ENCODE assay signal across 26 cellular contexts in the genomic region with DNA sequence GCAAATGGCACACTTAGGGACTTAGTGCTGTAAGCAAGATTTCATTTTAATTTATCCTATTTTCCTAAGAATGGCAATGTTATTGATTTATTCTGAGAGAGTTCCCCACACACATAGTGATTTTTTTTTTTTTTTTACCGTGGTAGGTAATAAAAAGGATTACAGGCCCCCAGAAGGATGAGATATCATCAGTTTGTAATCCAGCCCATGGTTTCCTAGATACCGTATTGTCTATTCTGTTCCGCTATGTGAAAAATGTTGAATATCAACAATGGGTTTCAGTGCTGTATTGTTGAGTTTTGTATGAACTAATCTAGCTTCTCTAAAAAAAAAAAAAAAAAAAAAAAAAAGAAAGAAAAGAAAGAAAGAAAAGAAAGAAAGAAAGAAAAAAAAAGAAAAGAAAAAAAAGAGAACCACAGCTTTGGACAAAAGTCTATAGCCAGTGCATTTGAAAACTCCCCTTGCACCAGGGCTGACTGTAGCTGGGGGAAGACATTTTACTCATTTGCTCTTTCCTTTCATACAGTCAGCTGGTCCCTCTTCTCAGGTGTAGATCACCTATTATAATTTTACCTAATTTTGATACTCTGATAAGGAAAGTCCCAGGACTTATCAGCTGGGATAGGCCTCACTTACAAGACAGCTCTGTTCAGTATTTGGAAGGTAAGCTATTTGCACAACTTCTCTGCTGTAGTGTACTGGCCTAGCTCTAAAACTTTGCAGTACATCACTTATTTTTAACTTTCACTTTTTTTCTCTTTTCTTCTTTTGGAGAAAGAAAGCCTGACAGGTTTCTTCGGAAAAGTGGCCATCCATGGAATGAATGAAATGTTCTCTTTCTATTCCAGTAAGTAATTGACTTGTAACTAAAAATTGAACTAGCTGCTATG.
DNase-seq lines count a peak whose midpoint lies in the region; ATAC-seq and TF ChIP-seq lines count a peak whose summit lies in the region.
"Had no signal": no experiment of that assay in that cellular context is flagged by ENCODE, and none has a peak within 500 bp of the region (broad histone marks: within the 10 kb centered on the region; RNA-seq: fewer than 3 reads in every experiment).

No MANE protein-coding gene starts in this region.

- no peak for TF ChIP-seq CTCF in astrocyte of the spinal cord (IDR thresholded peaks at IDR 0.05; ENCODE audit: low read depth, low read length)

- H3K4me3 ChIP-seq in astrocyte of the spinal cord (ENCODE audit: low read depth, low read length): no peak overlapping the region
- peak overlapping the region; percentile 8; the same call in 1 of the 2 replicates for H3K4me3 ChIP-seq in iPS-20b (ENCODE audit: low read length)
- H3K4me3 ChIP-seq: colonic mucosa, lower lobe of right lung, skin epidermis had no signal

- no peak for ATAC-seq in stimulated activated naive CD8-positive, alpha-beta T cell treated with anti-CD3 and anti-CD28 coated beads, Interleukin-15, amount 100 ng/mL, for 72 hours
- ATAC-seq: foreskin keratinocyte, HCT116, lower lobe of right lung, T-cell had no signal

- H3K4me1 ChIP-seq in iPS-20b (ENCODE audit: insufficient read depth, low read length): peaks cover 29% of the 10 kb centered on the region
- H3K4me1 ChIP-seq: colonic mucosa, foreskin keratinocyte, lower lobe of right lung had no signal

- no peak overlapping the region for H3K27ac ChIP-seq in iPS-20b (ENCODE audit: low read length)
- H3K27ac ChIP-seq: 22Rv1, colonic mucosa, epithelial cell of prostate, foreskin keratinocyte, lower lobe of right lung, skin epidermis had no signal

- H3K4me3 Mint-ChIP-seq in stimulated activated naive CD8-positive, alpha-beta T cell treated with anti-CD3 and anti-CD28 coated beads, Interleukin-15, amount 100 ng/mL, for 72 hours: no peak overlapping the region
- H3K4me3 Mint-ChIP-seq: activated CD4-positive, alpha-beta T cell treated with anti-CD3 and anti-CD28 coated beads, Interleukin-2, amount 10 ng/mL, durations not matched to agents 24 days and 14 days; naive B cell; T-cell had no signal

- no peaks in the 10 kb centered on the region for H3K9me3 ChIP-seq in iPS-20b (ENCODE audit: insufficient read depth, low read depth, low read length)
- H3K9me3 ChIP-seq: BE2C, colonic mucosa, lower lobe of right lung had no signal

- DNase-seq in NCI-H1105 treated with DMSO at 0.1 percent for 48 hours (lab: John Stamatoyannopoulos, UW) (peak; percentile 59), NCI-H1105 (lab: John Stamatoyannopoulos, UW) (no peak), astrocyte of the spinal cord (ENCODE audit: low read depth, low spot score) (peak; percentile 26), superior temporal gyrus (ENCODE audit: extremely low spot score) (peak; percentile 82)
- no peak for DNase-seq in activated naive CD4-positive, alpha-beta T cell (lab: John Stamatoyannopoulos, UW)
- no peak for DNase-seq in stimulated activated naive CD8-positive, alpha-beta T cell treated with anti-CD3 and anti-CD28 coated beads, Interleukin-15, amount 100 ng/mL, for 72 hours
- no peak for DNase-seq in activated T-cell treated with anti-CD3 and anti-CD28 coated beads, Interleukin-2, amount 50 U/mL, for 1 hour
- DNase-seq: activated CD4-positive, alpha-beta T cell treated with anti-CD3 and anti-CD28 coated beads, Interleukin-2, amount 10 ng/mL, durations not matched to agents 24 days and 14 days; activated CD8-positive, alpha-beta memory T cell treated with anti-CD3 and anti-CD28 coated beads, Interleukin-2, amount 50 U/mL, for 48 hours; activated gamma-delta T cell treated with Interleukin-2 at 50 U/mL for 16 hours; amygdala; BE2C; Calu3; colonic mucosa; foreskin keratinocyte; KBM-7; lower lobe of right lung; naive B cell; Right ventricle myocardium superior; stimulated activated CD4-positive, alpha-beta T cell treated with anti-CD3 and anti-CD28 coated beads, Interleukin-4, amount 100 ng/mL, for 1 hour; T-cell had no signal

- peak overlapping the region; percentile 29; the same call in 1 of the 2 replicates for H3K9ac ChIP-seq in iPS-20b (ENCODE audit: low read depth, low read length)

- H3K27ac Mint-ChIP-seq in stimulated activated naive CD8-positive, alpha-beta T cell treated with anti-CD3 and anti-CD28 coated beads, Interleukin-15, amount 100 ng/mL, for 72 hours: no peak overlapping the region
- H3K27ac Mint-ChIP-seq: activated CD4-positive, alpha-beta T cell treated with anti-CD3 and anti-CD28 coated beads, Interleukin-2, amount 10 ng/mL, durations not matched to agents 24 days and 14 days; naive B cell; T-cell had no signal

- H3K27me3 Mint-ChIP-seq in stimulated activated naive CD8-positive, alpha-beta T cell treated with anti-CD3 and anti-CD28 coated beads, Interleukin-15, amount 100 ng/mL, for 72 hours: no peaks in the 10 kb centered on the region
- H3K27me3 Mint-ChIP-seq: activated CD4-positive, alpha-beta T cell treated with anti-CD3 and anti-CD28 coated beads, Interleukin-2, amount 10 ng/mL, durations not matched to agents 24 days and 14 days; T-cell had no signal

- H3K9me3 Mint-ChIP-seq in stimulated activated naive CD8-positive, alpha-beta T cell treated with anti-CD3 and anti-CD28 coated beads, Interleukin-15, amount 100 ng/mL, for 72 hours: no peaks in the 10 kb centered on the region
- H3K9me3 Mint-ChIP-seq: activated CD4-positive, alpha-beta T cell treated with anti-CD3 and anti-CD28 coated beads, Interleukin-2, amount 10 ng/mL, durations not matched to agents 24 days and 14 days; T-cell had no signal

- no peaks in the 10 kb centered on the region for H3K4me1 Mint-ChIP-seq in stimulated activated naive CD8-positive, alpha-beta T cell treated with anti-CD3 and anti-CD28 coated beads, Interleukin-15, amount 100 ng/mL, for 72 hours
- H3K4me1 Mint-ChIP-seq: activated CD4-positive, alpha-beta T cell treated with anti-CD3 and anti-CD28 coated beads, Interleukin-2, amount 10 ng/mL, durations not matched to agents 24 days and 14 days; naive B cell; T-cell had no signal

- in situ Hi-C loops in astrocyte of the spinal cord (cut with HindIII; ENCODE audit: low sequenced_read_pairs): no loop called here

- H3K27me3 ChIP-seq in iPS-20b (ENCODE audit: insufficient read depth, low read length): no peaks in the 10 kb centered on the region
- H3K27me3 ChIP-seq: BE2C, colonic mucosa, foreskin keratinocyte had no signal

- H3K36me3 ChIP-seq in iPS-20b (ENCODE audit: insufficient read depth, low read depth, low read length): no peaks in the 10 kb centered on the region
- H3K36me3 ChIP-seq: BE2C, colonic mucosa, lower lobe of right lung had no signal

Comparison
In these comparisons a context has a peak if more than half of its experiments do, and no peak if none do; other contexts are left out.
1. DNase-seq: peak in NCI-H1105 treated with DMSO at 0.1 percent for 48 hours (single experiment), astrocyte of the spinal cord (single experiment) and superior temporal gyrus (single experiment); none in NCI-H1105 (single experiment), activated naive CD4-positive, alpha-beta T cell (0 of 4), stimulated activated naive CD8-positive, alpha-beta T cell treated with anti-CD3 and anti-CD28 coated beads, Interleukin-15, amount 100 ng/mL, for 72 hours (0 of 2) and activated T-cell treated with anti-CD3 and anti-CD28 coated beads, Interleukin-2, amount 50 U/mL, for 1 hour (single experiment).